In genomic region chr16:11308493-11309283, GRCh38 we compare ENCODE assay signal across 1 cellular context.
TF ChIP-seq lines count a peak whose summit lies in the region.

No MANE protein-coding gene starts in this region.

TF ChIP-seq in HepG2, 621 proteins besides CTCF, POLR2A, EP300 and RAD21 (continued from another document):
- TF ChIP-seq IRF1 (CRISPR knock-in tag; IDR thresholded peaks at IDR 0.05; ENCODE audit: low read depth) (no peak; the same call in 1 of the 2 replicates), ONECUT2 (CRISPR knock-in tag; IDR thresholded peaks at IDR 0.05) (no peak), ZHX2 (IDR thresholded peaks at IDR 0.05; ENCODE audit: low read depth) (no peak), ZHX2 (CRISPR knock-in tag; IDR thresholded peaks at IDR 0.05; ENCODE audit: borderline replicate concordance) (no peak), ELK4 (CRISPR knock-in tag; IDR thresholded peaks at IDR 0.05; ENCODE audit: borderline replicate concordance) (no peak; the same call in 1 of the 2 replicates), ZNF256 (CRISPR knock-in tag; conservative IDR thresholded peaks at IDR 0.05) (no peak), NFIB (CRISPR knock-in tag; IDR thresholded peaks at IDR 0.05; ENCODE audit: borderline replicate concordance) (peak; percentile 10; the same call in 1 of the 2 replicates), ZNF777 (CRISPR knock-in tag; IDR thresholded peaks at IDR 0.05) (no peak), ZNF263 (CRISPR knock-in tag; IDR thresholded peaks at IDR 0.05) (0 out of 2 replicates have a peak, but pooled peaks have one; percentile 28), ZMYM3 (CRISPR knock-in tag; IDR thresholded peaks at IDR 0.05) (peak; percentile 90), ZNF7 (CRISPR knock-in tag; IDR thresholded peaks at IDR 0.05) (no peak), FOXA1 (IDR thresholded peaks at IDR 0.05) (no peak), FOXA1 (CRISPR knock-in tag; IDR thresholded peaks at IDR 0.05) (0 out of 2 replicates have a peak, but pooled peaks have one; percentile 33), ZFP91 (CRISPR knock-in tag; IDR thresholded peaks at IDR 0.05; ENCODE audit: borderline replicate concordance) (peak; percentile 64; the same call in 1 of the 2 replicates), SCMH1 (CRISPR knock-in tag; IDR thresholded peaks at IDR 0.05; ENCODE audit: borderline replicate concordance) (no peak), NCOA2 (CRISPR knock-in tag; IDR thresholded peaks at IDR 0.05) (peak; percentile 25; the same call in 1 of the 2 replicates), CREM (IDR thresholded peaks at IDR 0.05) (peak; percentile 52; the same call in 1 of the 2 replicates), CREM (CRISPR knock-in tag; IDR thresholded peaks at IDR 0.05) (no peak), ZNF350 (CRISPR knock-in tag; IDR thresholded peaks at IDR 0.05; ENCODE audit: borderline replicate concordance, low read depth) (peak; percentile 10; the same call in 1 of the 2 replicates), ELF1 (CRISPR knock-in tag; IDR thresholded peaks at IDR 0.05) (0 out of 2 replicates have a peak, but pooled peaks have one; percentile 34), PHF20 (CRISPR knock-in tag; IDR thresholded peaks at IDR 0.05) (no peak), TBX2 (CRISPR knock-in tag; IDR thresholded peaks at IDR 0.05; ENCODE audit: borderline replicate concordance) (peak; percentile 91; the same call in 1 of the 2 replicates), ZNF792 (CRISPR knock-in tag; IDR thresholded peaks at IDR 0.05) (peak; percentile 34), KLF16 (CRISPR knock-in tag; IDR thresholded peaks at IDR 0.05) (peak in 1 of 2 experiments; percentile 2; a peak in 1 of 4 replicates), SRSF4 (IDR thresholded peaks at IDR 0.05; ENCODE audit: low read depth, low read length, poor library complexity, severe bottlenecking) (no peak), ZNF44 (CRISPR knock-in tag; IDR thresholded peaks at IDR 0.05) (no peak), TBX3 (IDR thresholded peaks at IDR 0.05; ENCODE audit: borderline replicate concordance) (peak; percentile 89), ZNF775 (CRISPR knock-in tag; IDR thresholded peaks at IDR 0.05; ENCODE audit: borderline replicate concordance) (no peak), CBX2 (IDR thresholded peaks at IDR 0.05; ENCODE audit: low read depth, low read length) (no peak), CBX2 (CRISPR knock-in tag; IDR thresholded peaks at IDR 0.05; ENCODE audit: low read depth) (no peak), ZNF574 (CRISPR knock-in tag; IDR thresholded peaks at IDR 0.05) (peak; percentile 43), ZBTB21 (CRISPR knock-in tag; IDR thresholded peaks at IDR 0.05) (no peak), ZNF547 (CRISPR knock-in tag; IDR thresholded peaks at IDR 0.05) (peak; percentile 12; the same call in 1 of the 2 replicates), SIX1 (CRISPR knock-in tag; IDR thresholded peaks at IDR 0.05; ENCODE audit: borderline replicate concordance) (no peak), RARA (CRISPR knock-in tag; IDR thresholded peaks at IDR 0.05) (peak; percentile 82), ZNF382 (CRISPR knock-in tag; IDR thresholded peaks at IDR 0.05; ENCODE audit: borderline replicate concordance) (no peak), ZNF703 (CRISPR knock-in tag; IDR thresholded peaks at IDR 0.05; ENCODE audit: borderline replicate concordance) (peak; percentile 60; the same call in 1 of the 2 replicates), RNF219 (CRISPR knock-in tag; IDR thresholded peaks at IDR 0.05) (no peak), KDM5B (CRISPR knock-in tag; IDR thresholded peaks at IDR 0.05; ENCODE audit: borderline replicate concordance) (peak; percentile 55; the same call in 1 of the 2 replicates), CAMTA2 (CRISPR knock-in tag; IDR thresholded peaks at IDR 0.05; ENCODE audit: borderline replicate concordance) (peak; percentile 74), ERF (CRISPR knock-in tag; IDR thresholded peaks at IDR 0.05) (no peak), XRCC5 (optimal IDR thresholded peaks at IDR 0.05; ENCODE audit: low read length) (peak; percentile 40), E2F5 (CRISPR knock-in tag; conservative IDR thresholded peaks at IDR 0.05) (no peak), ZBTB20 (CRISPR knock-in tag; IDR thresholded peaks at IDR 0.05; ENCODE audit: borderline replicate concordance, low read depth) (peak; percentile 85; the same call in 1 of the 2 replicates), HNF4G (IDR thresholded peaks at IDR 0.05; ENCODE audit: borderline replicate concordance, low read depth, low read length) (peak; percentile 73), HNF4G (CRISPR knock-in tag; IDR thresholded peaks at IDR 0.05; ENCODE audit: borderline replicate concordance, low read depth) (peak; percentile 44; the same call in 1 of the 2 replicates), ZFP36L1 (CRISPR knock-in tag; IDR thresholded peaks at IDR 0.05) (no peak; the same call in 1 of the 2 replicates), E2F1 (CRISPR knock-in tag; IDR thresholded peaks at IDR 0.05) (no peak), DNMT1 (CRISPR knock-in tag; IDR thresholded peaks at IDR 0.05) (no peak), NFE2 (CRISPR knock-in tag; IDR thresholded peaks at IDR 0.05) (no peak)
